Comparison of ENCODE assay signal across 6 cellular contexts in the genomic region with DNA sequence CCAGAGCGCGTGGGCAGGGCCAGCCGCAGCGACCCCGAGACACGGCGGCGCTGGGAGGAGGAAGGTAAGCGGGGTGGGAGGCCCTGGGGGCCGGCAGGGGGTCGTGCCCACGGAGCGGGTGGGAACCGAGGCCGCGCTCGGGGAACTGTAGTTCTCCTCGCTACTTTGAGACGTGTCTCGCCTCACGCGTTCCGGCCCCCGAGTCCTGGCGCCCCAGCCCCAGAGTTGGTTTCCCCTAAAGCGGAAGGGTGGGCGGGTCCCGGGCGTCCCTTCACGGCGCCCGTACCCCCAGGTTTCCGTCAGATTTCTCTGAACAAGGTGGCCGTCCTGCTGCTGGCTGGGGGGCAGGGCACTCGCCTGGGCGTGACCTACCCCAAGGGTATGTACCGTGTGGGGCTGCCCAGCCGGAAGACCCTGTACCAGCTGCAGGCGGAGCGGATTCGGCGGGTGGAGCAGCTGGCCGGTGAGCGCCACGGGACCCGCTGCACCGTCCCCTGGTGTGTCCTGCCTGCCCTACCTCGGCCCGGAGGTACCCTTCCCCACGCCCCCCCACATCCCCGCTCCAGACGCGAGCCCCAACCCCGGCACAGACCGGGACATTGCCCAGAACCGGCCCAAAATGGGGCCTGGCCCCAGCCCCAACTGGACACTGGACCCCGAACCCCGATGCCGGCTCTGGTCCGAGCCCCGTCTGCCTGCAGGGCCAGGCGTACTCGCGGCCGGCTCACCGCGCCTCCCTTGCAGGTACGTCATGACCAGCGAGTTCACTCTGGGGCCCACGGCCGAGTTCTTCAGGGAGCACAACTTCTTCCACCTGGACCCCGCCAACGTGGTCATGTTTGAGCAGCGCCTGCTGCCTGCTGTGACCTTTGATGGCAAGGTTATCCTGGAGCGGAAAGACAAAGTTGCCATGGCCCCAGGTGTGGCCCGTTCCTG. TPM values are rescaled to one million over a fixed set of nuclear protein-coding genes. Genes with fewer than 3 reads are reported as not detected.
DNase-seq lines count a peak whose midpoint lies in the region; ATAC-seq and TF ChIP-seq lines count a peak whose summit lies in the region.

No MANE protein-coding gene starts in this region.

- TF ChIP-seq CTCF in GM12864 (IDR thresholded peaks at IDR 0.05; ENCODE audit: low read depth, low read length, missing control alignments) (no peak), cardiac fibroblast (IDR thresholded peaks at IDR 0.05; ENCODE audit: low read depth, low read length) (no peak), omental fat pad (IDR thresholded peaks at IDR 0.05) (no peak)

- ATAC-seq in omental fat pad (ENCODE audit: low FRiP score): peak; percentile 5

- H3K27me3 Mint-ChIP-seq in IgD-negative memory B cell: no peaks in the 10 kb centered on the region

- no peaks in the 10 kb centered on the region for H3K36me3 Mint-ChIP-seq in IgD-negative memory B cell

- peak overlapping the region in 2 of 3 donors; percentile 63 to 80 for H3K27ac Mint-ChIP-seq in IgD-negative memory B cell

- no peak for DNase-seq in GM12864 (ENCODE audit: low read depth)
- no peak for DNase-seq in cardiac fibroblast (ENCODE audit: low read depth in 2 of 2)
- no peak for DNase-seq in omental fat pad (ENCODE audit: low spot score)
- DNase-seq in NCI-H1694 (lab: John Stamatoyannopoulos, UW): no peak
- DNase-seq in COLO829 (ENCODE audit: low spot score): no peak

- peak overlapping the region; percentile 86 for H3K4me3 ChIP-seq in GM12864 (ENCODE audit: low read depth, low read length)
- peak overlapping the region; percentile 70 to 87 for H3K4me3 ChIP-seq in cardiac fibroblast (replicated peaks in 1 of 2; ENCODE audit: low read depth in 2 of 2, low read length in 2 of 2)

- peaks cover 11 to 13% (median 12%) of the 10 kb centered on the region in 3 donors for H3K4me1 Mint-ChIP-seq in IgD-negative memory B cell

- H3K4me3 Mint-ChIP-seq in IgD-negative memory B cell: peak overlapping the region; percentile 75 to 90 (median 80)

- H3K9me3 Mint-ChIP-seq in IgD-negative memory B cell: no peaks in the 10 kb centered on the region

RNA-seq across cellular contexts. Expression of a gene that starts 0.7 kb away (rescaled TPM):
- polyA plus RNA-seq in IgD-negative memory B cell: 3.0 TPM
- total RNA-seq in omental fat pad: 10 to 100 TPM in 2 of 4 donors, 1 to 10 TPM in 2; 5.2 to 12.8 (median 9.7) TPM

RNA-seq across cellular contexts. Expression of a gene that starts 7.7 kb away (rescaled TPM):
- polyA plus RNA-seq in IgD-negative memory B cell: 0.38 TPM
- 1 to 10 TPM in 1 of 4 donors, under 1 TPM in 2, not detected in 1; 0.13 to 1.8 (median 0.37) TPM for total RNA-seq in omental fat pad

RNA-seq across cellular contexts. Expression of a gene that starts 8.8 kb away (rescaled TPM):
- 27.5 TPM for polyA plus RNA-seq in IgD-negative memory B cell
- 10 to 100 TPM; 30.2 to 39.9 (median 33.9) TPM for total RNA-seq in omental fat pad

RNA-seq across cellular contexts. Expression of a gene that starts 24.2 kb away (rescaled TPM):
- not detected for polyA plus RNA-seq in IgD-negative memory B cell
- total RNA-seq in omental fat pad: under 1 TPM in 3 of 4 donors, not detected in 1; 0.25 to 0.72 (median 0.28) TPM

RNA-seq across cellular contexts. Expression of a gene that starts 32.0 kb away (rescaled TPM):
- 2.0 TPM for polyA plus RNA-seq in IgD-negative memory B cell
- 10 to 100 TPM; 37.2 to 70.5 (median 58.5) TPM for total RNA-seq in omental fat pad
